In genomic region chr1:11100149-11100493, GRCh38 we compare ENCODE assay signal across 8 cellular contexts. TPM values are rescaled to one million over a fixed set of nuclear protein-coding genes. Genes with fewer than 3 reads are reported as not detected.
A peak's percentile ranks its signal among the peaks of the same experiment; 100 is the strongest.
DNase-seq lines count a peak whose midpoint lies in the region; ATAC-seq and TF ChIP-seq lines count a peak whose summit lies in the region.

No MANE protein-coding gene starts in this region.

- intact Hi-C loops in mammary epithelial cell (cut with micrococcal nuclease) = no loop called here
- intact Hi-C loops in aorta (cut with DNase I) = loop anchor here in 1 of 2 donors (5.0 kb wide), 1 partner anchor 57 kb away; no protein-coding TSS in a partner anchor

- H3K4me3 ChIP-seq in mammary epithelial cell (replicated peaks in 1 of 3; ENCODE audit: insufficient read depth in 1 of 3, low read depth in 2 of 3, low read length in 3 of 3) (peak overlapping the region; percentile 77 to 97 (median 93)), aorta (ENCODE audit: low read length in 2 of 2) (peak overlapping the region; percentile 15 to 90)

- no peaks in the 10 kb centered on the region for H3K9me3 ChIP-seq in mammary epithelial cell (replicated peaks; ENCODE audit: insufficient read depth, low read length)
- H3K9me3 ChIP-seq in aorta (ENCODE audit: control insufficient read depth, low read length) = no peaks in the 10 kb centered on the region

- peak overlapping the region; percentile 91 for H3K27ac Mint-ChIP-seq in stimulated activated naive CD8-positive, alpha-beta T cell treated with anti-CD3 and anti-CD28 coated beads, Interleukin-15, Interleukin-2, amounts not matched to agents 100 ng/mL and 50 ng/mL, for 24 hours
- peak overlapping the region; percentile 97 for H3K27ac Mint-ChIP-seq in mesothelial cell of epicardium

- H3K36me3 ChIP-seq in mammary epithelial cell (ENCODE audit: insufficient read depth, low read length) = peaks cover 6% of the 10 kb centered on the region
- peaks cover 0 to 3% of the 10 kb centered on the region in 2 donors for H3K36me3 ChIP-seq in aorta (ENCODE audit: control insufficient read depth in 1 of 2, insufficient read depth in 2 of 2, low read length in 1 of 2)

- in situ Hi-C loops in mammary epithelial cell (cut with MboI; ENCODE audit: low sequenced_read_pairs in 2 of 2) = no loop called here

- peaks cover 12% of the 10 kb centered on the region for H3K4me1 Mint-ChIP-seq in stimulated activated naive CD8-positive, alpha-beta T cell treated with anti-CD3 and anti-CD28 coated beads, Interleukin-15, Interleukin-2, amounts not matched to agents 100 ng/mL and 50 ng/mL, for 24 hours (ENCODE audit: low read depth)
- H3K4me1 Mint-ChIP-seq in mesothelial cell of epicardium = peaks cover 8% of the 10 kb centered on the region

- no peaks in the 10 kb centered on the region for H4K20me1 ChIP-seq in mammary epithelial cell (ENCODE audit: insufficient read depth, low read length)

- H3K27me3 ChIP-seq in mammary epithelial cell (ENCODE audit: insufficient read depth, low read length) (no peaks in the 10 kb centered on the region), aorta (ENCODE audit: control insufficient read depth in 1 of 2, insufficient read depth in 2 of 2, low read length in 1 of 2) (no peaks in the 10 kb centered on the region)

- dilution Hi-C loops in mammary epithelial cell (cut with HindIII; ENCODE audit: low sequenced_read_pairs) = no loop called here

- H3K36me3 Mint-ChIP-seq in stimulated activated naive CD8-positive, alpha-beta T cell treated with anti-CD3 and anti-CD28 coated beads, Interleukin-15, Interleukin-2, amounts not matched to agents 100 ng/mL and 50 ng/mL, for 24 hours (ENCODE audit: low read depth) = peaks cover 17% of the 10 kb centered on the region
- peaks cover 5% of the 10 kb centered on the region for H3K36me3 Mint-ChIP-seq in mesothelial cell of epicardium

- 70% methylated on average over 12 of the region's 13 CpGs for WGBS in mammary epithelial cell (ENCODE audit: low coverage, missing lambda C conversion rate)
- 39 to 47% methylated on average over 13 of the region's 13 CpGs for WGBS in aorta, 2 donors

- no peaks in the 10 kb centered on the region for H3K9me3 Mint-ChIP-seq in stimulated activated naive CD8-positive, alpha-beta T cell treated with anti-CD3 and anti-CD28 coated beads, Interleukin-15, Interleukin-2, amounts not matched to agents 100 ng/mL and 50 ng/mL, for 24 hours
- no peaks in the 10 kb centered on the region for H3K9me3 Mint-ChIP-seq in mesothelial cell of epicardium

- TF ChIP-seq CTCF in mammary epithelial cell (conservative IDR thresholded peaks at IDR 0.05 in 1 of 2, IDR thresholded peaks at IDR 0.05 in 1 of 2; ENCODE audit: extremely low read depth in 1 of 2, insufficient read depth in 1 of 2, low read depth in 1 of 2, low read length in 2 of 2) (no peak), mesothelial cell of epicardium (IDR thresholded peaks at IDR 0.05; ENCODE audit: unreplicated experiment) (no peak)

- H3K79me2 ChIP-seq in mammary epithelial cell (ENCODE audit: insufficient read depth, low read length) = peaks cover 38% of the 10 kb centered on the region

- H3K4me1 ChIP-seq in mammary epithelial cell (ENCODE audit: insufficient read depth, low read length) (no peaks in the 10 kb centered on the region), aorta (ENCODE audit: control insufficient read depth in 1 of 2, insufficient read depth in 2 of 2, low read length in 2 of 2) (no peaks in the 10 kb centered on the region)

- peak overlapping the region; percentile 98 for H3K4me3 Mint-ChIP-seq in stimulated activated naive CD8-positive, alpha-beta T cell treated with anti-CD3 and anti-CD28 coated beads, Interleukin-15, Interleukin-2, amounts not matched to agents 100 ng/mL and 50 ng/mL, for 24 hours
- H3K4me3 Mint-ChIP-seq in mesothelial cell of epicardium = peak overlapping the region; percentile 95

- H3K4me2 ChIP-seq in mammary epithelial cell (ENCODE audit: insufficient read depth, low read depth, low read length) = peak overlapping the region; percentile 34

- DNase-seq in stimulated activated naive CD8-positive, alpha-beta T cell treated with anti-CD3 and anti-CD28 coated beads, Interleukin-15, Interleukin-2, amounts not matched to agents 100 U/mL and 50 U/mL, for 24 hours = no peak
- DNase-seq in mammary epithelial cell (no peak), mesothelial cell of epicardium (ENCODE audit: low spot score in 2 of 2, unreplicated experiment in 2 of 2) (peak in 1 of 2 experiments; percentile 31), aorta (no peak), NCI-H345 (lab: John Stamatoyannopoulos, UW) (no peak)

- no peaks in the 10 kb centered on the region for H3K27me3 Mint-ChIP-seq in stimulated activated naive CD8-positive, alpha-beta T cell treated with anti-CD3 and anti-CD28 coated beads, Interleukin-15, Interleukin-2, amounts not matched to agents 100 ng/mL and 50 ng/mL, for 24 hours
- H3K27me3 Mint-ChIP-seq in mesothelial cell of epicardium (ENCODE audit: low read depth) = no peaks in the 10 kb centered on the region

- peak overlapping the region; percentile 0 for H3K27ac ChIP-seq in mammary epithelial cell (ENCODE audit: insufficient read depth, low read depth, low read length)
- H3K27ac ChIP-seq in aorta (ENCODE audit: low read depth in 1 of 2, low read length in 2 of 2) = no peak overlapping the region

- ATAC-seq in stimulated activated naive CD8-positive, alpha-beta T cell treated with anti-CD3 and anti-CD28 coated beads, Interleukin-15, Interleukin-2, amounts not matched to agents 100 U/mL and 50 U/mL, for 24 hours = no peak
- ATAC-seq in aorta (ENCODE audit: low FRiP score) (peak; percentile 62), GM21447 (IDR thresholded peaks at IDR 0.05; ENCODE audit: unreplicated experiment) (no peak), HG03520 (IDR thresholded peaks at IDR 0.05; ENCODE audit: unreplicated experiment) (no peak)

- TSS peak; percentile 83 for BruUV-seq in mammary epithelial cell (replicated peaks; lab: Mats Ljungman, UMichigan)

- no peak overlapping the region for H3K9ac ChIP-seq in mammary epithelial cell (ENCODE audit: insufficient read depth, low read length)

- CTCF ChIA-PET in mammary epithelial cell (lab: Charles Lee; ENCODE audit: low non-redundant PET) = no interaction called here

- H2AFZ ChIP-seq in mammary epithelial cell (ENCODE audit: low read depth, low read length) = peak overlapping the region; percentile 98

RNA-seq across cellular contexts. Expression of gene EXOSC10, which starts 0.5 kb away (rescaled TPM):
- 10 to 100 TPM; 62.0 to 66.6 TPM for total RNA-seq in mammary epithelial cell
- polyA plus RNA-seq in mammary epithelial cell = 72.4 TPM
- 43.9 TPM for polyA minus RNA-seq in mammary epithelial cell
- total RNA-seq in mesothelial cell of epicardium = 68.1 to 76.9 TPM (median 73.7 TPM) in 3 replicates
- 10 to 100 TPM; 45.3 to 53.8 TPM for total RNA-seq in aorta
- 10 to 100 TPM; 16.9 to 90.5 TPM for polyA plus RNA-seq in aorta

RNA-seq across cellular contexts. Expression of gene SRM, which starts 40.3 kb away (rescaled TPM):
- 100 to 1,000 TPM in 1 of 2 donors, 10 to 100 TPM in 1; 32.3 to 187 TPM for total RNA-seq in mammary epithelial cell
- polyA plus RNA-seq in mammary epithelial cell = 164 TPM
- 246 TPM for polyA minus RNA-seq in mammary epithelial cell
- total RNA-seq in mesothelial cell of epicardium = 61.4 to 62.1 TPM (median 61.7 TPM) in 3 replicates
- total RNA-seq in aorta = 10 to 100 TPM; 48.9 to 71.2 TPM
- 10 to 100 TPM; 67.5 to 88.7 TPM for polyA plus RNA-seq in aorta

RNA-seq across cellular contexts. Expression of gene MASP2, which starts 53.1 kb away (rescaled TPM):
- total RNA-seq in mammary epithelial cell = under 1 TPM in 1 of 2 donors, not detected in 1; 0.49 TPM
- polyA plus RNA-seq in mammary epithelial cell = 0.11 TPM
- not detected for polyA minus RNA-seq in mammary epithelial cell
- total RNA-seq in mesothelial cell of epicardium = 0.09 to 0.20 TPM in 2 of 3 replicates, not detected in the other
- not detected for total RNA-seq in aorta
- polyA plus RNA-seq in aorta = under 1 TPM in 1 of 2 donors, not detected in 1; 0.05 TPM
